ENCODE assay signal across 11 cellular contexts in genomic region chr11:40294343-40294723, GRCh38.
DNase-seq lines count a peak whose midpoint lies in the region; ATAC-seq and TF ChIP-seq lines count a peak whose summit lies in the region.
"Had no signal": no experiment of that assay in that cellular context is flagged by ENCODE, and none has a peak within 500 bp of the region (broad histone marks: within the 10 kb centered on the region; RNA-seq: fewer than 3 reads in every experiment).

No MANE protein-coding gene starts in this region.

- H3K27ac ChIP-seq in RWPE1 = no peak overlapping the region

- peaks cover 6 to 7% of the 10 kb centered on the region in 2 donors for H3K4me1 Mint-ChIP-seq in natural killer cell

- H3K36me3 Mint-ChIP-seq in natural killer cell = no peaks in the 10 kb centered on the region
- H3K36me3 Mint-ChIP-seq: CD8-positive, alpha-beta memory T cell; T-cell had no signal

- POLR2A ChIA-PET in RWPE1 (lab: Yijun Ruan, JAX; ENCODE audit: low non-redundant PET) = no interaction called here

- no peak overlapping the region for H3K27ac Mint-ChIP-seq in natural killer cell
- H3K27ac Mint-ChIP-seq: CD8-positive, alpha-beta memory T cell; T-cell had no signal

- peaks cover 5 to 7% of the 10 kb centered on the region in 2 donors for H3K27me3 Mint-ChIP-seq in natural killer cell (ENCODE audit: low read depth in 2 of 2)

- CTCF ChIA-PET in RWPE1 (lab: Yijun Ruan, JAX) = interaction anchor here (0.5 to 1.4 kb wide), 12 partner anchors 10 to 962 kb away, joined by 3 to 8 read pairs (median 3); no protein-coding TSS in a partner anchor

- TF ChIP-seq CTCF in RWPE1 (conservative IDR thresholded peaks at IDR 0.05; ENCODE audit: low read depth) (peak; percentile 46), natural killer cell (IDR thresholded peaks at IDR 0.05) (no peak)

- DNase-seq in RWPE1 (ENCODE audit: low spot score) = no peak
- no peak for DNase-seq in natural killer cell
- DNase-seq in stimulated activated CD4-positive, alpha-beta T cell treated with anti-CD3 and anti-CD28 coated beads, Interleukin-4, amount 100 ng/mL, for 4 hours = no peak
- DNase-seq in NCI-H526 (lab: John Stamatoyannopoulos, UW) = no peak
- no peak for DNase-seq in RKO (ENCODE audit: low spot score)
- DNase-seq: T-cell had no signal

- H3K4me3 Mint-ChIP-seq in natural killer cell = peak overlapping the region; percentile 58

- H3K9me3 Mint-ChIP-seq in natural killer cell = peaks cover 0 to 9% of the 10 kb centered on the region in 2 donors
- H3K9me3 Mint-ChIP-seq: neural crest cell had no signal

- intact Hi-C loops in natural killer cell (cut with micrococcal nuclease) = no loop called here

- ATAC-seq in GM18907 (IDR thresholded peaks at IDR 0.05; ENCODE audit: unreplicated experiment) (peak; percentile 17), HG02623 (IDR thresholded peaks at IDR 0.05; ENCODE audit: unreplicated experiment) (peak; percentile 11), natural killer cell (no peak), GM18519 (IDR thresholded peaks at IDR 0.05; ENCODE audit: low FRiP score, unreplicated experiment) (no peak)

Comparison
In these comparisons a context has a peak if more than half of its experiments do, and no peak if none do; other contexts are left out.
1. ATAC-seq: peak in GM18907 (single experiment) and HG02623 (single experiment); none in natural killer cell (0 of 3) and GM18519 (single experiment).